In genomic region chr2:43129254-43129653, GRCh38 we compare ENCODE assay signal across 10 cellular contexts.
DNase-seq lines count a peak whose midpoint lies in the region; ATAC-seq and TF ChIP-seq lines count a peak whose summit lies in the region.
"Had no signal": no experiment of that assay in that cellular context is flagged by ENCODE, and none has a peak within 500 bp of the region (broad histone marks: within the 10 kb centered on the region; RNA-seq: fewer than 3 reads in every experiment).

No MANE protein-coding gene starts in this region.

- H3K4me3 Mint-ChIP-seq in activated T-cell treated with anti-CD3 and anti-CD28 coated beads, Interleukin-2, amount 50 U/mL, for 72 hours = peak overlapping the region in 1 of 2 donors; percentile 47
- H3K4me3 Mint-ChIP-seq in activated CD8-positive, alpha-beta T cell treated with anti-CD3 and anti-CD28 coated beads for 36 hours = no peak overlapping the region
- H3K4me3 Mint-ChIP-seq in mesothelial cell of epicardium = no peak overlapping the region

- ATAC-seq in activated T-cell treated with anti-CD3 and anti-CD28 coated beads, Interleukin-2, amount 50 U/mL, for 72 hours (replicated peaks in 1 of 2) = no peak
- no peak for ATAC-seq in activated CD8-positive, alpha-beta T cell treated with anti-CD3 and anti-CD28 coated beads for 36 hours

- no peaks in the 10 kb centered on the region for H3K9me3 Mint-ChIP-seq in activated T-cell treated with anti-CD3 and anti-CD28 coated beads, Interleukin-2, amount 50 U/mL, for 72 hours
- no peaks in the 10 kb centered on the region for H3K9me3 Mint-ChIP-seq in activated CD8-positive, alpha-beta T cell treated with anti-CD3 and anti-CD28 coated beads for 36 hours
- no peaks in the 10 kb centered on the region for H3K9me3 Mint-ChIP-seq in mesothelial cell of epicardium

- POLR2A ChIA-PET in activated CD8-positive, alpha-beta T cell treated with anti-CD3 and anti-CD28 coated beads for 36 hours (lab: Charles Lee) = interaction anchor here (0.7 to 20.8 kb wide), 5 partner anchors 10 to 94 kb away, joined by 3 to 549 read pairs (median 5); partner anchors contain the start of gene ZFP36L2

- CTCF ChIA-PET in activated CD8-positive, alpha-beta T cell treated with anti-CD3 and anti-CD28 coated beads for 36 hours (lab: Charles Lee) = interaction anchor here (0.9 to 24.5 kb wide), 9 partner anchors 11 to 355 kb away, joined by 3 to 647 read pairs (median 5); partner anchors contain the start of gene ZFP36L2

- H3K27me3 ChIP-seq in tibial artery = no peaks in the 10 kb centered on the region

- peak overlapping the region; percentile 30 to 42 for H3K27ac ChIP-seq in tibial artery

- TF ChIP-seq CTCF in activated CD8-positive, alpha-beta T cell treated with anti-CD3 and anti-CD28 coated beads for 36 hours (IDR thresholded peaks at IDR 0.05) = no peak
- TF ChIP-seq CTCF in mesothelial cell of epicardium (IDR thresholded peaks at IDR 0.05; ENCODE audit: unreplicated experiment) (no peak), tibial artery (IDR thresholded peaks at IDR 0.05) (no peak)

- no peak overlapping the region for H3K4me3 ChIP-seq in tibial artery

- peaks cover 82% of the 10 kb centered on the region for H3K4me1 Mint-ChIP-seq in activated T-cell treated with anti-CD3 and anti-CD28 coated beads, Interleukin-2, amount 50 U/mL, for 72 hours (ENCODE audit: low read depth)
- peaks cover 84% of the 10 kb centered on the region for H3K4me1 Mint-ChIP-seq in activated CD8-positive, alpha-beta T cell treated with anti-CD3 and anti-CD28 coated beads for 36 hours (ENCODE audit: low read depth)
- H3K4me1 Mint-ChIP-seq in mesothelial cell of epicardium = peaks cover 35% of the 10 kb centered on the region

- H3K27me3 Mint-ChIP-seq in activated T-cell treated with anti-CD3 and anti-CD28 coated beads, Interleukin-2, amount 50 U/mL, for 72 hours (ENCODE audit: low read depth) = no peaks in the 10 kb centered on the region
- H3K27me3 Mint-ChIP-seq in activated CD8-positive, alpha-beta T cell treated with anti-CD3 and anti-CD28 coated beads for 36 hours = no peaks in the 10 kb centered on the region
- no peaks in the 10 kb centered on the region for H3K27me3 Mint-ChIP-seq in mesothelial cell of epicardium (ENCODE audit: low read depth)

- H3K9me3 ChIP-seq in tibial artery = no peaks in the 10 kb centered on the region

- H3K27ac Mint-ChIP-seq in activated T-cell treated with anti-CD3 and anti-CD28 coated beads, Interleukin-2, amount 50 U/mL, for 72 hours = peak overlapping the region; percentile 54
- H3K27ac Mint-ChIP-seq in activated CD8-positive, alpha-beta T cell treated with anti-CD3 and anti-CD28 coated beads for 36 hours = peak overlapping the region; percentile 74
- peak overlapping the region; percentile 79 for H3K27ac Mint-ChIP-seq in mesothelial cell of epicardium

- H3K36me3 ChIP-seq in tibial artery = no peaks in the 10 kb centered on the region

- intact Hi-C loops in activated CD8-positive, alpha-beta T cell treated with anti-CD3 and anti-CD28 coated beads for 36 hours (cut with micrococcal nuclease) = loop anchor here (5.0 to 10.0 kb wide), 2 partner anchors 154 to 298 kb away; no protein-coding TSS in a partner anchor
- intact Hi-C loops in tibial artery (cut with DNase I; ENCODE audit: low total_unique reads) = no loop called here

- peaks cover 8 to 41% (median 24%) of the 10 kb centered on the region in 4 donors for H3K4me1 ChIP-seq in tibial artery

- H3K36me3 Mint-ChIP-seq in activated T-cell treated with anti-CD3 and anti-CD28 coated beads, Interleukin-2, amount 50 U/mL, for 72 hours (ENCODE audit: insufficient read depth in 2 of 2) = peaks cover 0 to 3% of the 10 kb centered on the region in 2 donors
- no peaks in the 10 kb centered on the region for H3K36me3 Mint-ChIP-seq in activated CD8-positive, alpha-beta T cell treated with anti-CD3 and anti-CD28 coated beads for 36 hours (ENCODE audit: low read depth)
- no peaks in the 10 kb centered on the region for H3K36me3 Mint-ChIP-seq in mesothelial cell of epicardium

- no peak for DNase-seq in activated T-cell treated with anti-CD3 and anti-CD28 coated beads, Interleukin-2, amount 50 U/mL, for 72 hours
- no peak for DNase-seq in activated T-cell treated with anti-CD3 and anti-CD28 coated beads for 4 hours
- no peak for DNase-seq in activated CD8-positive, alpha-beta T cell treated with anti-CD3 and anti-CD28 coated beads for 36 hours
- DNase-seq in mesothelial cell of epicardium (ENCODE audit: low spot score in 2 of 2, unreplicated experiment in 2 of 2) = no peak
- no peak for DNase-seq in tibial artery
- DNase-seq in cortex of kidney (lab: John Stamatoyannopoulos, UW) = no peak
- DNase-seq in NCI-H510A (lab: John Stamatoyannopoulos, UW) = no peak
- no peak for DNase-seq in SHP77 (lab: John Stamatoyannopoulos, UW)
- DNase-seq: activated CD4-positive, alpha-beta T cell treated with anti-CD3 and anti-CD28 coated beads for 1 hour; NCI-H1105 had no signal
